17 cellular contexts compared by ENCODE assay signal in the genomic region with DNA sequence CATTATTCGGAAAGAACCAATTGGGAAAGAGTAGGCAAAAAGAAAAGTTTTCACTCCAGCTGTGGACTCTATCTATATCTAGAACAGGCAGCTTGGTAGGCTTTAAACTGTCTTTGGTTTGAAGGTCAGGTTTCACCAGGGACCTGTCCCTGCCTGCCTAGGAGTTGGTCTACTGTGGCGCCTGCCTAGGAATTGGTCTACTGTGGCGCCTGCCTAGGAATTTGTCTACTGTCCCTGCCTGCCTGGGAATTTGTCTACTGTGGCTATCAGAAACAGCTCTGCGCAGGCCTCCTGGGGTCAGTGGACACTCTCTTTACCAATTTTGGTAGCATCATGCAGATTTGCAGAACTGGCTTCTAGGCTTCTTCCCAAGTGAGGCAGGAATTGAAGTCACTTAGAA.
"Had no signal": no experiment of that assay in that cellular context is flagged by ENCODE, and none has a peak within 500 bp of the region (broad histone marks: within the 10 kb centered on the region; RNA-seq: fewer than 3 reads in every experiment).

No MANE protein-coding gene starts in this region.

- H3K27ac Mint-ChIP-seq: activated CD8-positive, alpha-beta memory T cell treated with anti-CD3 and anti-CD28 coated beads, Interleukin-2, amount 10 ng/mL, durations not matched to agents 7 days and 5 days; activated T-cell treated with anti-CD3 and anti-CD28 coated beads, Interleukin-2, amount 50 U/mL, for 24 hours had no signal

- H3K27ac ChIP-seq: brain microvascular endothelial cell, ovary, suprapubic skin had no signal

- DNase-seq: activated CD4-positive, alpha-beta T cell treated with anti-CD3 and anti-CD28 coated beads, Interleukin-2, amount 50 U/mL, for 48 hours; activated CD4-positive, CD25-positive, alpha-beta regulatory T cell treated with anti-CD3 and anti-CD28 coated beads, Interleukin-2, amount 50 U/mL, for 72 hours; activated CD8-positive, alpha-beta memory T cell treated with anti-CD3 and anti-CD28 coated beads, Interleukin-2, amount 10 ng/mL, durations not matched to agents 7 days and 5 days; activated effector memory CD4-positive, alpha-beta T cell treated with anti-CD3 and anti-CD28 coated beads, Interleukin-2, amount 50 U/mL, for 16 hours; activated T-cell treated with anti-CD3 and anti-CD28 coated beads, Interleukin-2, amount 50 U/mL, for 24 hours; amygdala; brain microvascular endothelial cell; kidney; ovary; stimulated activated CD4-positive, alpha-beta T cell treated with anti-CD3 and anti-CD28 coated beads, Interleukin-12 subunit alpha, Interleukin-12 subunit beta, amount 100 ng/mL, for 4 hours; stimulated activated naive CD8-positive, alpha-beta T cell treated with anti-CD3 and anti-CD28 coated beads, Interleukin-15, Interleukin-2, amounts not matched to agents 100 U/mL and 50 U/mL, for 24 hours; T-helper 2 cell; upper lobe of left lung had no signal

- H3K36me3 ChIP-seq: brain microvascular endothelial cell, ovary, suprapubic skin, upper lobe of left lung had no signal

- H3K27me3 Mint-ChIP-seq: activated CD8-positive, alpha-beta memory T cell treated with anti-CD3 and anti-CD28 coated beads, Interleukin-2, amount 10 ng/mL, durations not matched to agents 7 days and 5 days; activated T-cell treated with anti-CD3 and anti-CD28 coated beads, Interleukin-2, amount 50 U/mL, for 24 hours had no signal

- H3K27me3 ChIP-seq: brain microvascular endothelial cell, ovary, suprapubic skin, upper lobe of left lung had no signal

- H3K9me3 ChIP-seq: ovary, suprapubic skin, upper lobe of left lung had no signal

- H3K4me3 Mint-ChIP-seq: activated CD8-positive, alpha-beta memory T cell treated with anti-CD3 and anti-CD28 coated beads, Interleukin-2, amount 10 ng/mL, durations not matched to agents 7 days and 5 days; activated T-cell treated with anti-CD3 and anti-CD28 coated beads, Interleukin-2, amount 50 U/mL, for 24 hours; nephron had no signal

- H3K4me3 ChIP-seq: lung, ovary, suprapubic skin, upper lobe of left lung had no signal

- ATAC-seq: activated CD8-positive, alpha-beta memory T cell treated with anti-CD3 and anti-CD28 coated beads, Interleukin-2, amount 10 ng/mL, durations not matched to agents 7 days and 5 days; activated naive CD4-positive, alpha-beta T cell treated with anti-CD3 and anti-CD28 coated beads, Interleukin-2, amount 50 U/mL, for 72 hours; stimulated activated naive CD8-positive, alpha-beta T cell treated with anti-CD3 and anti-CD28 coated beads, Interleukin-15, Interleukin-2, amounts not matched to agents 100 U/mL and 50 U/mL, for 24 hours had no signal
